ENCODE assay signal across 9 cellular contexts in the genomic region with DNA sequence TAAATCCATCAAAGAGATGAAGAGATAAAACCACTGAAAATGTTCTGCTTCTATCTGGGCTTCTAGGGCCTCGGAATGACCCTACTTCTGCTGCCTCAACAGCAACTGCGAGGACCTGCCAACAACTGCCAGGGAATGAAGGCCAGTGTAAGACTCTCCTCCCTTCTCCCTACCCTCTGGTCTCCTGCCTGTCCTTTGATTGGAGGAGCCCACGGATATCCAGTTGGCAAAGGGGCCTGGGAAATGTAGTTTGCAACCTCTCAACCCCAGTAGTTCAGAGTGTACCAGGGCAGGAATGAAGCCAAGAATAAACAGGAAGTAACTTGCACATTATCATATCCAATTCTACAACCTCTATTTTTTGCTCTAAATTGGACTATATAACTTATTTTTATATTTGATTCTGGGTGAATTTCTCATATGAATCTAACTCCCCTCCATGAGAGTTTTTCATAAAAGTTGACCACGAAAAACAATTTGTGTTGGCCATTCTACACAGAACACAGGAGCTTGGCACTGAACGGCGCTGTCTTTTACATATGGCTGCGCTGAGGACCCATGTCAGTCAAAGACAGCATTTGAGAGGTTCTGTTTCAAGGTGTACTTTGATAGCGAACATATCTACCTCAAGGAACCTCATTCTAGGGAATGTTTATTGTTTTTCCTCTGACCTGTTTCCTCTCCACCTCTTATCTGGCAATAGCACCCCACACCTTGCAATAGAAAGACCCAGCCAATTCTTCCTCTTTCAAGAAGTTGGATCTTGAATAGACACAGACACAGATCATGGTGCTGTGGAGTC.
DNase-seq lines count a peak whose midpoint lies in the region; ATAC-seq and TF ChIP-seq lines count a peak whose summit lies in the region.
"Had no signal": no experiment of that assay in that cellular context is flagged by ENCODE, and none has a peak within 500 bp of the region (broad histone marks: within the 10 kb centered on the region; RNA-seq: fewer than 3 reads in every experiment).

No MANE protein-coding gene starts in this region.

- DNase-seq in Right ventricle myocardium superior = no peak
- DNase-seq in right atrium auricular region (ENCODE audit: low spot score) = no peak
- DNase-seq in fibroblast of lung (ENCODE audit: low read depth in 2 of 2) = peak; percentile 54 to 77
- peak; percentile 39 for DNase-seq in putamen (ENCODE audit: low spot score)
- no peak for DNase-seq in CD8-positive, alpha-beta T cell
- DNase-seq in stimulated activated CD4-positive, alpha-beta T cell treated with anti-CD3 and anti-CD28 coated beads, Interleukin-2, amount 100 ng/mL, for 24 hours = no peak
- no peak for DNase-seq in activated CD8-positive, alpha-beta memory T cell treated with anti-CD3 and anti-CD28 coated beads for 24 hours

- H3K9me3 ChIP-seq in right atrium auricular region (no peaks in the 10 kb centered on the region), OCI-LY1 (ENCODE audit: low read length) (peaks cover 5% of the 10 kb centered on the region; the same call in 1 of the 2 replicates), fibroblast of lung (ENCODE audit: control insufficient read depth, insufficient read depth, low read depth, low read length) (no peaks in the 10 kb centered on the region)
- H3K9me3 ChIP-seq in CD8-positive, alpha-beta T cell (ENCODE audit: low read length) = no peaks in the 10 kb centered on the region

- no peaks in the 10 kb centered on the region for H4K20me1 ChIP-seq in OCI-LY1 (ENCODE audit: insufficient read depth, low read length)
- no peaks in the 10 kb centered on the region for H4K20me1 ChIP-seq in fibroblast of lung (ENCODE audit: control insufficient read depth, extremely low read depth, insufficient read depth, low read length)

- H3K27ac Mint-ChIP-seq in CD8-positive, alpha-beta T cell = no peak overlapping the region

- H3K27ac ChIP-seq in right atrium auricular region (no peak overlapping the region), OCI-LY1 (ENCODE audit: low read depth, low read length, poor library complexity, severe bottlenecking) (no peak overlapping the region), fibroblast of lung (ENCODE audit: insufficient read depth, low read length) (no peak overlapping the region)
- no peak overlapping the region for H3K27ac ChIP-seq in CD8-positive, alpha-beta T cell (ENCODE audit: low read depth, low read length)
- H3K27ac ChIP-seq: C4-2B had no signal

- H3F3A ChIP-seq in OCI-LY1 (ENCODE audit: insufficient read depth, low read length) = no peaks in the 10 kb centered on the region

- no peak overlapping the region for H3K4me3 Mint-ChIP-seq in CD8-positive, alpha-beta T cell

- peaks cover 2% of the 10 kb centered on the region for H3K27me3 Mint-ChIP-seq in CD8-positive, alpha-beta T cell (ENCODE audit: low read depth)

- POLR2A ChIA-PET in CD8-positive, alpha-beta T cell (lab: Charles Lee) = no interaction called here

- H3K9me2 ChIP-seq in OCI-LY1 (ENCODE audit: low read depth, low read length) = no peaks in the 10 kb centered on the region

- H3K4me2 ChIP-seq in OCI-LY1 (ENCODE audit: low read length) (no peak overlapping the region), fibroblast of lung (ENCODE audit: extremely low read depth, insufficient read depth, low read length) (no peak overlapping the region)

- H3K9ac ChIP-seq in OCI-LY1 (ENCODE audit: low read length) = no peak overlapping the region
- no peak overlapping the region for H3K9ac ChIP-seq in fibroblast of lung (ENCODE audit: insufficient read depth, low read length)

- H2AFZ ChIP-seq in OCI-LY1 (ENCODE audit: low read length) = peak overlapping the region; percentile 52
- no peak overlapping the region for H2AFZ ChIP-seq in fibroblast of lung (ENCODE audit: low read length)

- H3K36me3 Mint-ChIP-seq in CD8-positive, alpha-beta T cell = no peaks in the 10 kb centered on the region

- peak; percentile 83 for ATAC-seq in Right ventricle myocardium superior (ENCODE audit: poor library complexity)
- ATAC-seq in CD8-positive, alpha-beta T cell = no peak

- intact Hi-C loops in Right ventricle myocardium superior (cut with DNase I) = no loop called here
- intact Hi-C loops in CD8-positive, alpha-beta T cell (cut with DNase I, micrococcal nuclease) = no loop called here

- no peaks in the 10 kb centered on the region for H3K27me3 ChIP-seq in right atrium auricular region
- peaks cover 4% of the 10 kb centered on the region; the same call in 1 of the 2 replicates for H3K27me3 ChIP-seq in OCI-LY1 (ENCODE audit: insufficient read depth, low read length)
- H3K27me3 ChIP-seq in fibroblast of lung (ENCODE audit: control insufficient read depth, insufficient read depth, low read length) = no peaks in the 10 kb centered on the region
- no peaks in the 10 kb centered on the region for H3K27me3 ChIP-seq in CD8-positive, alpha-beta T cell (ENCODE audit: insufficient read depth, low read length)

- H3K4me1 ChIP-seq in right atrium auricular region (no peaks in the 10 kb centered on the region), OCI-LY1 (ENCODE audit: insufficient read depth, low read length, severe bottlenecking) (no peaks in the 10 kb centered on the region), fibroblast of lung (ENCODE audit: control insufficient read depth, extremely low read depth, insufficient read depth, low read length) (no peaks in the 10 kb centered on the region)
- no peaks in the 10 kb centered on the region for H3K4me1 ChIP-seq in CD8-positive, alpha-beta T cell (ENCODE audit: insufficient read depth, low read length)

- H3K4me1 Mint-ChIP-seq in CD8-positive, alpha-beta T cell (ENCODE audit: low read depth) = no peaks in the 10 kb centered on the region

- H3K9me3 Mint-ChIP-seq in CD8-positive, alpha-beta T cell = no peaks in the 10 kb centered on the region

- no peaks in the 10 kb centered on the region for H3K36me3 ChIP-seq in right atrium auricular region
- H3K36me3 ChIP-seq in OCI-LY1 (ENCODE audit: insufficient read depth, low read length) = no peaks in the 10 kb centered on the region
- H3K36me3 ChIP-seq in fibroblast of lung (ENCODE audit: control insufficient read depth, insufficient read depth, low read length) = no peaks in the 10 kb centered on the region
- H3K36me3 ChIP-seq in CD8-positive, alpha-beta T cell (ENCODE audit: insufficient read depth, low read length) = no peaks in the 10 kb centered on the region

- TF ChIP-seq CTCF in right atrium auricular region (IDR thresholded peaks at IDR 0.05) (no peak), OCI-LY1 (IDR thresholded peaks at IDR 0.05; ENCODE audit: low read length) (no peak), fibroblast of lung (conservative IDR thresholded peaks at IDR 0.05 in 1 of 2, IDR thresholded peaks at IDR 0.05 in 1 of 2; ENCODE audit: low read depth in 1 of 2, low read length in 2 of 2) (no peak)
- TF ChIP-seq CTCF in CD8-positive, alpha-beta T cell (IDR thresholded peaks at IDR 0.05) = no peak

- CTCF ChIA-PET in CD8-positive, alpha-beta T cell (lab: Charles Lee) = interaction anchor here (1.5 to 1.8 kb wide), 2 partner anchors 186 to 266 kb away, joined by 5 read pairs; no protein-coding TSS in a partner anchor

- H3K79me2 ChIP-seq in OCI-LY1 (ENCODE audit: insufficient read depth, low read length) = no peaks in the 10 kb centered on the region
- H3K79me2 ChIP-seq in fibroblast of lung (ENCODE audit: control insufficient read depth, insufficient read depth, low read length) = no peaks in the 10 kb centered on the region

- H3K4me3 ChIP-seq in right atrium auricular region (no peak overlapping the region), OCI-LY1 (ENCODE audit: low read depth, low read length, poor library complexity, severe bottlenecking) (no peak overlapping the region), fibroblast of lung (replicated peaks in 1 of 4; ENCODE audit: control extremely low read depth in 1 of 4, insufficient read depth in 1 of 4, low read depth in 3 of 4, low read length in 4 of 4) (no peak overlapping the region)
- H3K4me3 ChIP-seq in CD8-positive, alpha-beta T cell (ENCODE audit: low read depth, low read length) = no peak overlapping the region

Comparison
In these comparisons a context has a peak if more than half of its experiments do, and no peak if none do; other contexts are left out.
1. DNase-seq: peak in fibroblast of lung (2 of 2) and putamen (single experiment); none in Right ventricle myocardium superior (single experiment), right atrium auricular region (single experiment), CD8-positive, alpha-beta T cell (0 of 7), stimulated activated CD4-positive, alpha-beta T cell treated with anti-CD3 and anti-CD28 coated beads, Interleukin-2, amount 100 ng/mL, for 24 hours (0 of 2) and activated CD8-positive, alpha-beta memory T cell treated with anti-CD3 and anti-CD28 coated beads for 24 hours (single experiment).